In the genomic region with DNA sequence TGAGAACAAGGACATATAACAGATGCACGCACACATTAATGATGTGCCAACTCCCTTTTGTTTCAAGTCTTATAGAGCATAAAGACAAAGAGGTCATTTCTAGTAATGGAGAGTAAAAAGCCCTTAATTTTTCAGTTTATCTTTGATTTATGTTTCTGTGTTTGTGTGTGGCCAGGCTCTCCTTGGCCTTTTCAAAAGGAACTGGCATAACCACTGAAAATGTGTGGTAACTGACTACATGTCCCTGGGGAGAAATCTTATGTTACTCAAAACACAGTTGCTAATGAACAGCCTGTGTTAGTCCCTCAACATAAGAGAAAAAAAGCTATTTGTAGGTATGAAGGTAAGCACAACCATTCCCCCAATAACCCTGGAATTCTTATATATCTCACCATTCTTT, we compare ENCODE assay signal across 21 cellular contexts. TPM values are rescaled to one million over a fixed set of nuclear protein-coding genes. Genes with fewer than 3 reads are reported as not detected.
DNase-seq lines count a peak whose midpoint lies in the region; ATAC-seq and TF ChIP-seq lines count a peak whose summit lies in the region.
"Had no signal": no experiment of that assay in that cellular context is flagged by ENCODE, and none has a peak within 500 bp of the region (broad histone marks: within the 10 kb centered on the region; RNA-seq: fewer than 3 reads in every experiment).

No MANE protein-coding gene starts in this region.

- no peak overlapping the region for H3K56ac ChIP-seq in IMR-90 (ENCODE audit: extremely low read depth, insufficient read depth, low read length)

- H2AK5ac ChIP-seq in IMR-90 (ENCODE audit: low read depth, low read length): no peak overlapping the region

- H4K8ac ChIP-seq in IMR-90 (ENCODE audit: low read depth in 2 of 2, low read length in 2 of 2): no peak overlapping the region

- BruUV-seq in IMR-90 (replicated peaks; lab: Mats Ljungman, UMichigan): no TSS peak

- H3K9me1 ChIP-seq in IMR-90 (ENCODE audit: insufficient read depth, low read length): peaks cover 7% of the 10 kb centered on the region; the same call in 1 of the 2 replicates

- H3K36me3 ChIP-seq in IMR-90 (ENCODE audit: control insufficient read depth, insufficient read depth, low read length) (no peaks in the 10 kb centered on the region), adrenal gland (replicated peaks in 1 of 2) (no peaks in the 10 kb centered on the region), neutrophil (no peaks in the 10 kb centered on the region)
- H3K36me3 ChIP-seq: ascending aorta, HAP-1 had no signal

- H3K36me3 Mint-ChIP-seq in endothelial cell (ENCODE audit: low read depth, unreplicated experiment): no peaks in the 10 kb centered on the region

- no peak overlapping the region for H3K18ac ChIP-seq in IMR-90 (ENCODE audit: low read depth, low read length)

- H2BK120ac ChIP-seq in IMR-90 (ENCODE audit: low read depth, low read length): no peak overlapping the region

- H4K20me1 ChIP-seq in IMR-90 (ENCODE audit: insufficient read depth, low read length): no peaks in the 10 kb centered on the region

- no peak overlapping the region for H2BK15ac ChIP-seq in IMR-90 (ENCODE audit: low read depth, low read length)

- H3K27ac ChIP-seq in IMR-90 (ENCODE audit: insufficient read depth, low read length) (no peak overlapping the region), adrenal gland (peak overlapping the region in 3 of 5 donors; percentile 20 to 73 (median 60)), neutrophil (peak overlapping the region; percentile 83)
- H3K27ac ChIP-seq: ascending aorta, parathyroid adenoma, testis had no signal

- TF ChIP-seq POLR2A in IMR-90 (IDR thresholded peaks at IDR 0.05; ENCODE audit: low read depth, low read length) (no peak), adrenal gland (IDR thresholded peaks at IDR 0.05) (no peak)

- H3K9me3 ChIP-seq in IMR-90 (ENCODE audit: control insufficient read depth, insufficient read depth, low read length) (no peaks in the 10 kb centered on the region), adrenal gland (replicated peaks in 1 of 3) (no peaks in the 10 kb centered on the region), neutrophil (no peaks in the 10 kb centered on the region)
- H3K9me3 ChIP-seq: ascending aorta, HAP-1, testis had no signal

- intact Hi-C loops in IMR-90 (cut with micrococcal nuclease): no loop called here
- intact Hi-C loops in adrenal gland (cut with DNase I): no loop called here

- in situ Hi-C loops in IMR-90 (cut with MboI; ENCODE audit: low sequenced_read_pairs): no loop called here

- WGBS in IMR-90 (ENCODE audit: extremely low coverage in 2 of 2, insufficient read length in 1 of 2), 2 experiments: no CpG with 5 or more reads among the region's 1 CpG
- 35 to 67% (median 52%) methylated on average over 1 of the region's 1 CpG for WGBS in adrenal gland, 4 donors

- H2AK9ac ChIP-seq in IMR-90 (replicated peaks; ENCODE audit: low read depth, low read length, poor library complexity): no peak overlapping the region

- POLR2A ChIA-PET in IMR-90 (lab: Charles Lee; ENCODE audit: unreplicated experiment): no interaction called here

- H4K5ac ChIP-seq in IMR-90 (ENCODE audit: low read depth, low read length): no peak overlapping the region

- no peak overlapping the region for H2AFZ ChIP-seq in IMR-90 (replicated peaks; ENCODE audit: low read length, poor library complexity)
- H2AFZ ChIP-seq: parathyroid adenoma had no signal

- H3K27me3 ChIP-seq in IMR-90 (ENCODE audit: control insufficient read depth, insufficient read depth, low read length): no peaks in the 10 kb centered on the region
- no peaks in the 10 kb centered on the region for H3K27me3 ChIP-seq in adrenal gland
- no peaks in the 10 kb centered on the region for H3K27me3 ChIP-seq in neutrophil
- H3K27me3 ChIP-seq: ascending aorta, testis had no signal

- TF ChIP-seq RAD21 in IMR-90 (IDR thresholded peaks at IDR 0.05; ENCODE audit: low read length): no peak

- H3K9me3 Mint-ChIP-seq in endothelial cell (ENCODE audit: unreplicated experiment): no peaks in the 10 kb centered on the region
- H3K9me3 Mint-ChIP-seq: T-helper 2 cell treated with Interferon-gamma antibody and Interleukin-4, amounts not matched to agents 5 μg/mL and 100 μg/mL, for 36 hours had no signal

- H4K91ac ChIP-seq in IMR-90 (ENCODE audit: insufficient read depth, low read depth, low read length): no peak overlapping the region

- no peaks in the 10 kb centered on the region for H3K27me3 Mint-ChIP-seq in endothelial cell (ENCODE audit: unreplicated experiment)

- H3K4me1 ChIP-seq in IMR-90 (ENCODE audit: control insufficient read depth, insufficient read depth, low read length) (no peaks in the 10 kb centered on the region; the same call in 1 of the 2 replicates), adrenal gland (replicated peaks in 1 of 2) (peaks cover 41 to 43% of the 10 kb centered on the region in 2 donors), neutrophil (ENCODE audit: control insufficient read depth in 1 of 2, insufficient read depth in 1 of 2, low read depth in 1 of 2, low read length in 1 of 2) (peaks cover 63 to 70% of the 10 kb centered on the region in 2 experiments)
- H3K4me1 ChIP-seq: ascending aorta, HAP-1, parathyroid adenoma, testis had no signal

- H3K4me3 Mint-ChIP-seq in endothelial cell (ENCODE audit: unreplicated experiment): no peak overlapping the region
- H3K4me3 Mint-ChIP-seq: T-helper 2 cell treated with Interferon-gamma antibody and Interleukin-4, amounts not matched to agents 5 μg/mL and 100 μg/mL, for 36 hours had no signal

- no peak overlapping the region for H2BK5ac ChIP-seq in IMR-90 (ENCODE audit: low read depth, low read length, poor library complexity, severe bottlenecking)

- H3K9ac ChIP-seq in IMR-90 (ENCODE audit: low read depth, low read length): no peak overlapping the region
- H3K9ac ChIP-seq: parathyroid adenoma had no signal

- CTCF ChIA-PET in IMR-90 (lab: Yijun Ruan, JAX): no interaction called here

- H3K23ac ChIP-seq in IMR-90 (ENCODE audit: low read depth, low read length): no peak overlapping the region

- no peak for ATAC-seq in IMR-90 (ENCODE audit: low read depth)
- ATAC-seq in GM18517 (IDR thresholded peaks at IDR 0.05; ENCODE audit: unreplicated experiment): no peak

- H2BK20ac ChIP-seq in IMR-90 (ENCODE audit: low read depth, low read length): peak overlapping the region; percentile 29; the same call in 1 of the 2 replicates

- no peak overlapping the region for H3K14ac ChIP-seq in IMR-90 (replicated peaks; ENCODE audit: low read depth, low read length)

- H3K79me1 ChIP-seq in IMR-90 (ENCODE audit: low read depth in 1 of 2, low read length in 2 of 2): 0 out of 4 replicates have a peak, but pooled peaks cover 0 to 3% of the 10 kb centered on the region in 2 experiments

- no peak overlapping the region for H3K27ac Mint-ChIP-seq in endothelial cell (ENCODE audit: unreplicated experiment)
- H3K27ac Mint-ChIP-seq: T-helper 2 cell treated with Interferon-gamma antibody and Interleukin-4, amounts not matched to agents 5 μg/mL and 100 μg/mL, for 36 hours had no signal

- H3K4ac ChIP-seq in IMR-90 (ENCODE audit: low read depth, low read length): 0 out of 2 replicates have a peak overlapping the region, but pooled peaks have one; percentile 32

- DNase-seq in DMS79 treated with DMSO at 0.1 percent for 48 hours (lab: John Stamatoyannopoulos, UW): peak; percentile 80
- DNase-seq in IMR-90: no peak
- peak in 3 of 7 donors; percentile 24 to 49 (median 45) for DNase-seq in adrenal gland
- no peak for DNase-seq in endothelial cell (ENCODE audit: low spot score)
- DNase-seq in retina: no peak
- no peak for DNase-seq in AML-193 (lab: John Stamatoyannopoulos, UW)
- DNase-seq: activated CD4-positive, alpha-beta T cell treated with anti-CD3 and anti-CD28 coated beads for 1 hour; activated effector memory CD4-positive, alpha-beta T cell treated with anti-CD3 and anti-CD28 coated beads, Interleukin-2, amount 50 U/mL, for 16 hours; NCI-H1694 treated with DMSO at 0.1 percent for 48 hours; NCI-H526; stimulated activated CD4-positive, alpha-beta T cell treated with anti-CD3 and anti-CD28 coated beads, Interleukin-4, amount 100 ng/mL, for 4 hours; stimulated activated CD8-positive, alpha-beta memory T cell treated with anti-CD3 and anti-CD28 coated beads, Interleukin-4, amount 100 ng/mL, for 48 hours; testis had no signal

- no peak for TF ChIP-seq CTCF in IMR-90 (conservative IDR thresholded peaks at IDR 0.05; ENCODE audit: low read depth, low read length)
- TF ChIP-seq CTCF in adrenal gland (IDR thresholded peaks at IDR 0.05): no peak
- TF ChIP-seq CTCF in neutrophil (IDR thresholded peaks at IDR 0.05): no peak
- no peak for TF ChIP-seq CTCF in endothelial cell (IDR thresholded peaks at IDR 0.05; ENCODE audit: unreplicated experiment)

- dilution Hi-C loops in IMR-90 (cut with HindIII; ENCODE audit: low sequenced_read_pairs, unreplicated experiment): no loop called here

- H3K4me2 ChIP-seq in IMR-90 (ENCODE audit: low read depth, low read length): no peak overlapping the region

- no peak overlapping the region for H3K4me3 ChIP-seq in IMR-90 (ENCODE audit: insufficient read depth, low read depth, low read length)
- no peak overlapping the region for H3K4me3 ChIP-seq in adrenal gland
- H3K4me3 ChIP-seq in neutrophil (ENCODE audit: low read depth in 1 of 2, low read length in 1 of 2): no peak overlapping the region
- H3K4me3 ChIP-seq: ascending aorta, HAP-1, testis had no signal

- H3K4me1 Mint-ChIP-seq in endothelial cell (ENCODE audit: unreplicated experiment): peaks cover 19% of the 10 kb centered on the region

TF ChIP-seq in IMR-90, 13 proteins besides CTCF, POLR2A, EP300 and RAD21 (continues in another document):
- TF ChIP-seq MAFK (IDR thresholded peaks at IDR 0.05; ENCODE audit: low read depth, low read length) (no peak), MAZ (IDR thresholded peaks at IDR 0.05; ENCODE audit: borderline replicate concordance, low read depth, low read length) (no peak), CHD1 (IDR thresholded peaks at IDR 0.05; ENCODE audit: low read depth, low read length) (no peak), BHLHE40 (IDR thresholded peaks at IDR 0.05; ENCODE audit: low read depth, low read length) (no peak), RCOR1 (IDR thresholded peaks at IDR 0.05; ENCODE audit: insufficient replicate concordance, low read length) (no peak)

RNA-seq across cellular contexts. Expression of a gene that starts 47.6 kb away (rescaled TPM):
- total RNA-seq in IMR-90 (2012; rRNA removed) (not detected in 2 replicates), adrenal gland (1 to 10 TPM in 6 of 8 donors, under 1 TPM in 2; 0.11 to 8.2 (median 2.7) TPM), endothelial cell (ENCODE audit: unreplicated experiment) (not detected)
- polyA plus RNA-seq in IMR-90 (2012; rRNA removed) (0.03 TPM in 1 of 2 replicates, not detected in the other), adrenal gland (1 to 10 TPM in 2 of 3 donors, under 1 TPM in 1; 0.57 to 4.8 (median 3.0) TPM)
- not detected in 2 replicates for polyA plus RNA-seq in IMR-90 (2012; cell fraction: cytosol; rRNA removed)
- polyA plus RNA-seq in IMR-90 (2012; cell fraction: nucleus; rRNA removed; ENCODE audit: low replicate concordance): 0.13 TPM in 1 of 2 replicates, not detected in the other
- total RNA-seq: ascending aorta, chondrocyte, skeletal muscle tissue had no signal

RNA-seq across cellular contexts. Expression of a gene that starts 54.3 kb away (rescaled TPM):
- total RNA-seq in IMR-90 (2012; rRNA removed) (104 and 234 TPM in 2 replicates), adrenal gland (100 to 1,000 TPM in 3 of 8 donors, 10 to 100 TPM in 5; 41.4 to 139 (median 84.0) TPM), endothelial cell (ENCODE audit: unreplicated experiment) (14.1 TPM)
- polyA plus RNA-seq in IMR-90 (2012; rRNA removed) (70.8 and 84.2 TPM in 2 replicates), adrenal gland (10 to 100 TPM; 48.7 to 95.9 (median 68.9) TPM)
- polyA plus RNA-seq in IMR-90 (2012; cell fraction: cytosol; rRNA removed): 24.9 and 26.2 TPM in 2 replicates
- polyA plus RNA-seq in IMR-90 (2012; cell fraction: nucleus; rRNA removed; ENCODE audit: low replicate concordance): 14.6 and 101 TPM in 2 replicates
